Comparison of ENCODE assay signal across 7 cellular contexts in the genomic region with DNA sequence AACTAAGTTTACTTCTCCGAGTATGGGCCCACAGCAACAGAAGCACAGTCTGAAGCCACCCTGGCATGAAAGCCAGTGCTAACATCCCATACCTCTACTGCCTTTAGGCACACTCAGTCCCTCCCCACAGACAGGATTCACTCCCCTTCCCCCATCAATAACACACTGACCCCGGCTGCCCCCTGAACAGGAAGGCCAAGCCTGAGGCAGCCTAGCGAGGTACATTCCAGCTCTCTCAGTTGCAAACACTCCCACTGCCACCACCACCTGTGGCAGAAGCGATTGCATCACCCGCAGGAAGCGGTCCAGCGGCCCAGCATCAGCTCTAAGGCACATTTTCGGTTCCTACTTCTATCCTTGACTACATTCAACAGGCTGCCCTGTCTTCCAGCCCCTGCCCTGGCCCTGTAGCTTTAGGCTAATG. TPM values are rescaled to one million over a fixed set of nuclear protein-coding genes. Genes with fewer than 3 reads are reported as not detected.
A peak's percentile ranks its signal among the peaks of the same experiment; 100 is the strongest.
DNase-seq lines count a peak whose midpoint lies in the region; ATAC-seq and TF ChIP-seq lines count a peak whose summit lies in the region.

No MANE protein-coding gene starts in this region.

- no peaks in the 10 kb centered on the region for H3K36me3 ChIP-seq in lung (ENCODE audit: control insufficient read depth in 2 of 2, insufficient read depth in 2 of 2, low read length in 2 of 2)

- TF ChIP-seq CTCF in lung (IDR thresholded peaks at IDR 0.05; ENCODE audit: control extremely low read depth, extremely low read depth) = no peak

- WGBS in lung, 2 donors = 17 to 29% methylated on average over 8 of the region's 8 CpGs

- peak; percentile 89 for DNase-seq in Jurkat, Clone E6-1 (ENCODE audit: low read depth, low spot score)
- DNase-seq in activated T-cell treated with anti-CD3 and anti-CD28 coated beads for 48 hours (ENCODE audit: low read depth) = peak; percentile 34
- peak; percentile 68 for DNase-seq in lung (ENCODE audit: low spot score)
- DNase-seq in ureter (ENCODE audit: low spot score) = no peak
- no peak for DNase-seq in NCI-H446 treated with DMSO at 0.1 percent for 48 hours (lab: John Stamatoyannopoulos, UW)

- H3K27ac ChIP-seq in lung (ENCODE audit: low read depth in 1 of 2, low read length in 1 of 2) = no peak overlapping the region

- no peaks in the 10 kb centered on the region for H3K9me3 ChIP-seq in lung (ENCODE audit: control insufficient read depth in 2 of 2, insufficient read depth in 1 of 2, low read length in 1 of 2)

- H3K27me3 ChIP-seq in lung (ENCODE audit: control insufficient read depth, insufficient read depth) = no peaks in the 10 kb centered on the region

- peak overlapping the region; percentile 36 for H3K4me3 ChIP-seq in Jurkat, Clone E6-1 (ENCODE audit: low read length)
- H3K4me3 ChIP-seq in lung = no peak overlapping the region

- peak; percentile 83 for ATAC-seq in GM18519 (IDR thresholded peaks at IDR 0.05; ENCODE audit: low FRiP score, unreplicated experiment)
- ATAC-seq in GM21723 (IDR thresholded peaks at IDR 0.05; ENCODE audit: unreplicated experiment) = peak; percentile 93
- no peak for ATAC-seq in lung (ENCODE audit: insufficient read depth, low FRiP score)

- no peaks in the 10 kb centered on the region for H3K4me1 ChIP-seq in lung (ENCODE audit: control insufficient read depth in 2 of 2, insufficient read depth in 2 of 2, low read length in 2 of 2)

RNA-seq across cellular contexts. Expression of a gene that starts 7.0 kb away (rescaled TPM):
- polyA plus RNA-seq in Jurkat, Clone E6-1 (2012; ENCODE audit: insufficient read depth, insufficient read length) = 4.5 TPM
- 10 to 100 TPM; 11.5 to 42.5 TPM for total RNA-seq in lung
- 10 to 100 TPM in 1 of 2 donors, 1 to 10 TPM in 1; 8.8 to 10.8 TPM for polyA plus RNA-seq in lung
- total RNA-seq in ureter = 8.3 TPM

RNA-seq across cellular contexts. Expression of a gene that starts 45.2 kb away (rescaled TPM):
- polyA plus RNA-seq in Jurkat, Clone E6-1 (2012; ENCODE audit: insufficient read depth, insufficient read length) = 138 TPM
- 1 to 10 TPM; 1.8 to 8.0 TPM for total RNA-seq in lung
- 1 to 10 TPM; 1.1 to 2.3 TPM for polyA plus RNA-seq in lung
- total RNA-seq in ureter = 1.9 TPM

Comparison
In these comparisons a context has a peak if more than half of its experiments do, and no peak if none do; other contexts are left out.
1. DNase-seq: peak in Jurkat, Clone E6-1 (single experiment), activated T-cell treated with anti-CD3 and anti-CD28 coated beads for 48 hours (single experiment) and lung (single experiment); none in ureter (single experiment) and NCI-H446 treated with DMSO at 0.1 percent for 48 hours (single experiment).